ENCODE assay signal across 1 cellular context in the genomic region with DNA sequence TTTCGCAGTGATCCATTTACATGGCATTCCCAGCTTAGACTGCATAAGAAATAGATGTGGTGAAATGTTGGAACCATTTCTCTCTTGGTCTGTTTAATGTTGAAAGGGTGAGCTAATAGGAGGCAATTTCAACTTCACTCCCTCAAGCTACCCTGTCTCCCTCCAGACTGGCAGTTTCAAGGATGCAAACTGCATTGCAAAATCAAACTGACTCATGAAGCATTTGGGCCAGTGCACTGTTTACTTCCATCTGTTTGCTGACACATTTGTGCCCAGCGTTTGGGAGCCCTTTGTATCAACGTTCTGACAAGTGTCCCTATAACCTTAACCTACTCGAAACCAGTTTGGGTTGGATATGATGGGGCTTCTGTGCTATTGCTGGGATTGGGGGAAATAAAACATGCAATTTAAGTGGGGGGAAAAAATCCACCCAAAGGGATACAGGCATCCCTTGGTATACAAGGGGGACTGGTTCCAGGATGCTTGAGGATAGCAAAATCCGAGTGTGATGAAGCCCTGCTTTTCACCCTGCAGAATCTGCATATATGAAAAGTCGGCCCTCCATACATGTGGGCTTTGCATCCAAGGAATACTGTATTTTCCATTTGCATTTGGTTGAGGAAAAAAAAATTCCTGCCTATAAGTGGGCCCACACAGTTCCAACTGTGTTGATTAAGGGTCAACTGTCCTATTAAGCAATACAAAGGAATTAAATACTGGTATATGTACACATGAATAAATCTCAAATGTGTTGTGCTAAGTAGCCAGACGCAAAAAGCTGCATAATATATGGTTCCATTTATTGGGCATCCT.
TF ChIP-seq lines count a peak whose summit lies in the region.

No MANE protein-coding gene starts in this region.

TF ChIP-seq in IMR-90, 13 proteins besides CTCF, POLR2A, EP300 and RAD21:
- TF ChIP-seq, protein P1, sequence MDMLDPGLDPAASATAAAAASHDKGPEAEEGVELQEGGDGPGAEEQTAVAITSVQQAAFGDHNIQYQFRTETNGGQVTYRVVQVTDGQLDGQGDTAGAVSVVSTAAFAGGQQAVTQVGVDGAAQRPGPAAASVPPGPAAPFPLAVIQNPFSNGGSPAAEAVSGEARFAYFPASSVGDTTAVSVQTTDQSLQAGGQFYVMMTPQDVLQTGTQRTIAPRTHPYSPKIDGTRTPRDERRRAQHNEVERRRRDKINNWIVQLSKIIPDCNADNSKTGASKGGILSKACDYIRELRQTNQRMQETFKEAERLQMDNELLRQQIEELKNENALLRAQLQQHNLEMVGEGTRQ (IDR thresholded peaks at IDR 0.05; ENCODE audit: low read depth, low read length): no peak
- TF ChIP-seq MAZ (IDR thresholded peaks at IDR 0.05; ENCODE audit: borderline replicate concordance, low read depth, low read length) (no peak; the same call in 1 of the 2 replicates), NFE2L2 (IDR thresholded peaks at IDR 0.05; ENCODE audit: low read depth, low read length) (peak; percentile 18; the same call in 1 of the 2 replicates), SMC3 (IDR thresholded peaks at IDR 0.05; ENCODE audit: low read depth, low read length) (peak; percentile 9; the same call in 1 of the 2 replicates), CEBPB (IDR thresholded peaks at IDR 0.05; ENCODE audit: low read depth, low read length) (peak; percentile 97), CHD1 (IDR thresholded peaks at IDR 0.05; ENCODE audit: low read depth, low read length) (no peak), BHLHE40 (IDR thresholded peaks at IDR 0.05; ENCODE audit: low read depth, low read length) (no peak), FOS (IDR thresholded peaks at IDR 0.05; ENCODE audit: low read depth, low read length) (peak; percentile 77), MAFK (IDR thresholded peaks at IDR 0.05; ENCODE audit: low read depth, low read length) (peak; percentile 25; the same call in 1 of the 2 replicates), MXI1 (IDR thresholded peaks at IDR 0.05; ENCODE audit: borderline replicate concordance, low read depth, low read length) (no peak), RCOR1 (IDR thresholded peaks at IDR 0.05; ENCODE audit: insufficient replicate concordance, low read length) (peak; percentile 50), RFX5 (IDR thresholded peaks at IDR 0.05; ENCODE audit: low read depth, low read length) (no peak)
- TF ChIP-seq, protein P2, sequence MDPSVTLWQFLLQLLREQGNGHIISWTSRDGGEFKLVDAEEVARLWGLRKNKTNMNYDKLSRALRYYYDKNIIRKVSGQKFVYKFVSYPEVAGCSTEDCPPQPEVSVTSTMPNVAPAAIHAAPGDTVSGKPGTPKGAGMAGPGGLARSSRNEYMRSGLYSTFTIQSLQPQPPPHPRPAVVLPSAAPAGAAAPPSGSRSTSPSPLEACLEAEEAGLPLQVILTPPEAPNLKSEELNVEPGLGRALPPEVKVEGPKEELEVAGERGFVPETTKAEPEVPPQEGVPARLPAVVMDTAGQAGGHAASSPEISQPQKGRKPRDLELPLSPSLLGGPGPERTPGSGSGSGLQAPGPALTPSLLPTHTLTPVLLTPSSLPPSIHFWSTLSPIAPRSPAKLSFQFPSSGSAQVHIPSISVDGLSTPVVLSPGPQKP (IDR thresholded peaks at IDR 0.05; ENCODE audit: borderline replicate concordance, low read depth, low read length): no peak
